ENCODE assay signal across 13 cellular contexts in genomic region chr22:46286941-46287872, GRCh38. TPM values are rescaled to one million over a fixed set of nuclear protein-coding genes. Genes with fewer than 3 reads are reported as not detected.
DNase-seq lines count a peak whose midpoint lies in the region; ATAC-seq and TF ChIP-seq lines count a peak whose summit lies in the region.
"Had no signal": no experiment of that assay in that cellular context is flagged by ENCODE, and none has a peak within 500 bp of the region (broad histone marks: within the 10 kb centered on the region; RNA-seq: fewer than 3 reads in every experiment).

No MANE protein-coding gene starts in this region.

- H2AFZ ChIP-seq in GM23338 (no peak overlapping the region), osteoblast (ENCODE audit: low read length) (no peak overlapping the region)

- H3K9me3 Mint-ChIP-seq in Caco-2 (ENCODE audit: unreplicated experiment) (no peaks in the 10 kb centered on the region), GM23338 (no peaks in the 10 kb centered on the region; the same call in 2 of the 3 replicates), HFFc6 (no peaks in the 10 kb centered on the region; the same call in 1 of the 2 replicates)
- H3K9me3 Mint-ChIP-seq in central memory CD8-positive, alpha-beta T cell, result no peaks in the 10 kb centered on the region

- H3K36me3 ChIP-seq in Caco-2 (ENCODE audit: control insufficient read depth, insufficient read depth, low read length) (peaks cover 3% of the 10 kb centered on the region), GM23338 (ENCODE audit: insufficient read depth) (peaks cover 6% of the 10 kb centered on the region; the same call in 1 of the 2 replicates), osteoblast (ENCODE audit: insufficient read depth, low read length) (peaks cover 26% of the 10 kb centered on the region)

- CTCF ChIA-PET in Caco-2 (lab: Charles Lee), result no interaction called here

- DNase-seq in Caco-2 (no peak), GM23338 (ENCODE audit: low spot score) (no peak), osteoblast (ENCODE audit: insufficient read length, low spot score, missing footprints) (peak; percentile 74), HFFc6 (no peak), GM19238 (ENCODE audit: insufficient read length, low spot score) (no peak), GDM1 (lab: John Stamatoyannopoulos, UW) (no peak)
- no peak for DNase-seq in central memory CD8-positive, alpha-beta T cell (ENCODE audit: low spot score in 2 of 2)
- DNase-seq: amniotic stem cell; effector memory CD4-positive, alpha-beta T cell; SIG-M5 had no signal

- H3K4me1 ChIP-seq in Caco-2, result no peaks in the 10 kb centered on the region
- no peaks in the 10 kb centered on the region for H3K4me1 ChIP-seq in GM23338 (ENCODE audit: insufficient read depth)
- H3K4me1 ChIP-seq in osteoblast (ENCODE audit: insufficient read depth, low read length), result no peaks in the 10 kb centered on the region

- H3K4me3 Mint-ChIP-seq in Caco-2 (ENCODE audit: unreplicated experiment) (no peak overlapping the region), GM23338 (no peak overlapping the region), HFFc6 (no peak overlapping the region)
- peak overlapping the region; percentile 76 for H3K4me3 Mint-ChIP-seq in central memory CD8-positive, alpha-beta T cell

- no peak overlapping the region for H3K27ac ChIP-seq in GM23338 (ENCODE audit: low read depth)
- no peak overlapping the region for H3K27ac ChIP-seq in osteoblast (ENCODE audit: low read depth, low read length)

- H3F3A ChIP-seq in GM23338 (replicated peaks; ENCODE audit: low read depth), result no peaks in the 10 kb centered on the region

- intact Hi-C loops in Caco-2 (cut with micrococcal nuclease; ENCODE audit: unreplicated experiment), result no loop called here

- H3K9me3 ChIP-seq in Caco-2, result no peaks in the 10 kb centered on the region
- no peaks in the 10 kb centered on the region for H3K9me3 ChIP-seq in osteoblast (ENCODE audit: low read depth, low read length)

- H3K27me3 ChIP-seq in Caco-2 (replicated peaks; ENCODE audit: control insufficient read depth, insufficient read depth, low read length), result no peaks in the 10 kb centered on the region
- H3K27me3 ChIP-seq in GM23338 (ENCODE audit: insufficient read depth), result no peaks in the 10 kb centered on the region
- no peaks in the 10 kb centered on the region for H3K27me3 ChIP-seq in osteoblast (ENCODE audit: insufficient read depth, low read length)

- BruUV-seq in Caco-2 (replicated peaks; lab: Mats Ljungman, UMichigan), result no TSS peak

- no peaks in the 10 kb centered on the region for H3K9me2 ChIP-seq in GM23338 (ENCODE audit: insufficient read depth)

- H3K27ac Mint-ChIP-seq in Caco-2 (ENCODE audit: unreplicated experiment) (peak overlapping the region; percentile 49), GM23338 (0 out of 2 replicates have a peak overlapping the region, but pooled peaks have one; percentile 17), HFFc6 (no peak overlapping the region)
- H3K27ac Mint-ChIP-seq in central memory CD8-positive, alpha-beta T cell (ENCODE audit: low read depth), result peak overlapping the region; percentile 93

- H3K4me3 ChIP-seq in Caco-2 (ENCODE audit: low read depth, low read length), result no peak overlapping the region
- H3K4me3 ChIP-seq in GM23338, result no peak overlapping the region
- no peak overlapping the region for H3K4me3 ChIP-seq in osteoblast (ENCODE audit: insufficient read depth, low read length)

- TF ChIP-seq CTCF in Caco-2 (IDR thresholded peaks at IDR 0.05; ENCODE audit: insufficient read depth in 1 of 2, low read depth in 1 of 2, low read length in 1 of 2, severe bottlenecking in 1 of 2, unreplicated experiment in 1 of 2), result no peak
- no peak for TF ChIP-seq CTCF in GM23338 (conservative IDR thresholded peaks at IDR 0.05; ENCODE audit: low read depth in 2 of 2)
- TF ChIP-seq CTCF in osteoblast (IDR thresholded peaks at IDR 0.05; ENCODE audit: extremely low read depth, low read depth, low read length), result no peak
- TF ChIP-seq CTCF in HFFc6 (IDR thresholded peaks at IDR 0.05), result no peak

- H3K79me2 ChIP-seq in GM23338 (replicated peaks; ENCODE audit: insufficient read depth) (no peaks in the 10 kb centered on the region), osteoblast (ENCODE audit: insufficient read depth, low read length) (no peaks in the 10 kb centered on the region)

- H4K20me1 ChIP-seq in GM23338 (replicated peaks; ENCODE audit: insufficient read depth), result no peaks in the 10 kb centered on the region
- H4K20me1 ChIP-seq in osteoblast (ENCODE audit: insufficient read depth, low read length), result no peaks in the 10 kb centered on the region

- H3K4me2 ChIP-seq in GM23338 (no peak overlapping the region), osteoblast (ENCODE audit: insufficient read depth, low read length) (no peak overlapping the region)

- H3K4me1 Mint-ChIP-seq in Caco-2 (ENCODE audit: low read depth, unreplicated experiment) (no peaks in the 10 kb centered on the region), GM23338 (no peaks in the 10 kb centered on the region), HFFc6 (ENCODE audit: low read depth) (no peaks in the 10 kb centered on the region)
- peaks cover 47% of the 10 kb centered on the region for H3K4me1 Mint-ChIP-seq in central memory CD8-positive, alpha-beta T cell

- ATAC-seq in GM23338 (no peak), HG03520 (IDR thresholded peaks at IDR 0.05; ENCODE audit: unreplicated experiment) (no peak)
- no peak for ATAC-seq in central memory CD8-positive, alpha-beta T cell (replicated peaks; ENCODE audit: extremely low read depth, poor library complexity, severe bottlenecking)

- H3K27me3 Mint-ChIP-seq in Caco-2 (ENCODE audit: insufficient read depth, unreplicated experiment), result no peaks in the 10 kb centered on the region
- peaks cover 7% of the 10 kb centered on the region for H3K27me3 Mint-ChIP-seq in GM23338 (ENCODE audit: insufficient read depth, low read depth, poor library complexity)
- no peaks in the 10 kb centered on the region for H3K27me3 Mint-ChIP-seq in central memory CD8-positive, alpha-beta T cell
- no peaks in the 10 kb centered on the region; the same call in 1 of the 2 replicates for H3K27me3 Mint-ChIP-seq in HFFc6 (ENCODE audit: insufficient read depth)

- H3K36me3 Mint-ChIP-seq in Caco-2 (ENCODE audit: insufficient read depth, unreplicated experiment), result peaks cover 58% of the 10 kb centered on the region
- peaks cover 26% of the 10 kb centered on the region for H3K36me3 Mint-ChIP-seq in GM23338 (ENCODE audit: low read depth)
- peaks cover 49% of the 10 kb centered on the region for H3K36me3 Mint-ChIP-seq in central memory CD8-positive, alpha-beta T cell (ENCODE audit: insufficient read depth)
- peaks cover 24% of the 10 kb centered on the region for H3K36me3 Mint-ChIP-seq in HFFc6 (ENCODE audit: low read depth)

- POLR2A ChIA-PET in Caco-2 (lab: Charles Lee), result interaction anchor here (0.6 kb wide), 1 partner anchor 63 kb away, joined by 3 read pairs; no protein-coding TSS in a partner anchor

TF ChIP-seq in GM23338, 12 proteins besides CTCF, POLR2A, EP300 and RAD21 (continues in another document):
- TF ChIP-seq NANOG (IDR thresholded peaks at IDR 0.05; ENCODE audit: borderline replicate concordance) (no peak), EZH2 (IDR thresholded peaks at IDR 0.05; ENCODE audit: low read depth, unreplicated experiment) (no peak), POLR2AphosphoS5 (IDR thresholded peaks at IDR 0.05; ENCODE audit: low read depth) (no peak), STAT1 (IDR thresholded peaks at IDR 0.05; ENCODE audit: unreplicated experiment) (no peak), CREB1 (CRISPR knock-in tag; IDR thresholded peaks at IDR 0.05; ENCODE audit: low read depth) (no peak), ETS1 (IDR thresholded peaks at IDR 0.05) (no peak)

RNA-seq across cellular contexts. Expression of gene GTSE1, which starts 9.5 kb away (rescaled TPM):
- 54.4 and 55.1 TPM in 2 replicates for total RNA-seq in Caco-2 (2022)
- total RNA-seq in GM23338 (2014; rRNA removed; shearing (Covaris generic)), result 25.1 and 26.3 TPM in 2 replicates
- polyA plus RNA-seq in GM23338 (2016; fragmentation: Nextera tagmentation; extraction: Ambion mirVana), result 28.6 TPM in 2 replicates
- total RNA-seq in osteoblast, result 1.8 and 2.1 TPM in 2 replicates
- total RNA-seq in HFFc6 (2021; fragmentation: NEBNext Ultra II Directional; extraction: Animal tissue kit (Norgen Biotek cat#: 25700)), result 10 to 100 TPM; 12.4 to 30.5 (median 27.9) TPM

RNA-seq across cellular contexts. Expression of gene TTC38, which starts 19.4 kb away (rescaled TPM):
- total RNA-seq in Caco-2 (2022) (44.5 and 48.9 TPM in 2 replicates), osteoblast (25.6 and 29.3 TPM in 2 replicates)
- 38.6 and 46.6 TPM in 2 replicates for total RNA-seq in GM23338 (2014; rRNA removed; shearing (Covaris generic))
- polyA plus RNA-seq in GM23338 (2016; fragmentation: Nextera tagmentation; extraction: Ambion mirVana), result 11.1 and 11.8 TPM in 2 replicates
- 10 to 100 TPM; 31.2 to 38.6 (median 36.6) TPM for total RNA-seq in HFFc6 (2021; fragmentation: NEBNext Ultra II Directional; extraction: Animal tissue kit (Norgen Biotek cat#: 25700))

RNA-seq across cellular contexts. Expression of gene PKDREJ, which starts 24.1 kb away (rescaled TPM):
- total RNA-seq in Caco-2 (2022) (0.05 TPM in 1 of 2 replicates, not detected in the other), osteoblast (not detected in 2 replicates)
- total RNA-seq in GM23338 (2014; rRNA removed; shearing (Covaris generic)), result not detected in 2 replicates
- polyA plus RNA-seq in GM23338 (2016; fragmentation: Nextera tagmentation; extraction: Ambion mirVana), result 0.03 TPM in 1 of 2 replicates, not detected in the other
- total RNA-seq in HFFc6 (2021; fragmentation: NEBNext Ultra II Directional; extraction: Animal tissue kit (Norgen Biotek cat#: 25700)), result not detected
- total RNA-seq: mesenteric fat pad, NCI-H460 had no signal

RNA-seq across cellular contexts. Expression of gene CDPF1, which starts 37.1 kb away (rescaled TPM):
- 7.2 and 8.8 TPM in 2 replicates for total RNA-seq in Caco-2 (2022)
- 14.5 and 14.8 TPM in 2 replicates for total RNA-seq in GM23338 (2014; rRNA removed; shearing (Covaris generic))
- 10.1 and 11.3 TPM in 2 replicates for polyA plus RNA-seq in GM23338 (2016; fragmentation: Nextera tagmentation; extraction: Ambion mirVana)
- total RNA-seq in osteoblast, result 12.7 and 15.0 TPM in 2 replicates
- total RNA-seq in HFFc6 (2021; fragmentation: NEBNext Ultra II Directional; extraction: Animal tissue kit (Norgen Biotek cat#: 25700)), result 1 to 10 TPM; 6.4 to 9.3 (median 7.6) TPM

RNA-seq across cellular contexts. Expression of gene TRMU, which starts 48.3 kb away (rescaled TPM):
- total RNA-seq in Caco-2 (2022), result 73.9 and 78.4 TPM in 2 replicates
- total RNA-seq in GM23338 (2014; rRNA removed; shearing (Covaris generic)), result 58.7 and 70.4 TPM in 2 replicates
- polyA plus RNA-seq in GM23338 (2016; fragmentation: Nextera tagmentation; extraction: Ambion mirVana), result 40.3 and 48.3 TPM in 2 replicates
- 18.9 and 22.1 TPM in 2 replicates for total RNA-seq in osteoblast
- total RNA-seq in HFFc6 (2021; fragmentation: NEBNext Ultra II Directional; extraction: Animal tissue kit (Norgen Biotek cat#: 25700)), result 10 to 100 TPM; 26.4 to 36.4 (median 32.4) TPM
